8 cellular contexts compared by ENCODE assay signal in genomic region chr5:147782053-147783028, GRCh38. TPM values are rescaled to one million over a fixed set of nuclear protein-coding genes. Genes with fewer than 3 reads are reported as not detected.
DNase-seq lines count a peak whose midpoint lies in the region; ATAC-seq and TF ChIP-seq lines count a peak whose summit lies in the region.

Gene JAKMIP2, minus strand, starts transcription at chr5:147782728. Its CDS starts 110,922 bp downstream, at chr5:147671806.

- no peaks in the 10 kb centered on the region for H3K4me1 ChIP-seq in effector memory CD4-positive, alpha-beta T cell (ENCODE audit: control insufficient read depth, insufficient read depth, low read length, poor library complexity, severe bottlenecking)
- peaks cover 2% of the 10 kb centered on the region for H3K4me1 ChIP-seq in mesendoderm (ENCODE audit: control insufficient read depth, low read depth, low read length)

- peak within 1 kb of the TSS; percentile 34 for H3K4me2 ChIP-seq in mesendoderm (ENCODE audit: low read length)

- peak; percentile 96 for DNase-seq in NCI-H446 treated with DMSO at 0.1 percent for 48 hours (lab: John Stamatoyannopoulos, UW)
- DNase-seq in activated CD8-positive, alpha-beta T cell treated with anti-CD3 and anti-CD28 coated beads for 36 hours, result peak; percentile 96
- DNase-seq in effector memory CD4-positive, alpha-beta T cell, result peak; percentile 42 to 73 (median 46)
- peak; percentile 100 for DNase-seq in mesendoderm
- DNase-seq in stimulated activated CD8-positive, alpha-beta memory T cell treated with anti-CD3 and anti-CD28 coated beads, Interleukin-15, amount 100 ng/mL, for 1 hour (ENCODE audit: low read depth), result peak; percentile 64

- CTCF ChIA-PET in activated CD8-positive, alpha-beta T cell treated with anti-CD3 and anti-CD28 coated beads for 36 hours (lab: Charles Lee), result interaction anchor here (0.8 to 2.0 kb wide), 3 partner anchors 22 to 154 kb away, joined by 3 to 7 read pairs (median 5); no protein-coding TSS in a partner anchor

- no peak within 1 kb of the TSS for H2AK5ac ChIP-seq in mesendoderm (ENCODE audit: low read length)

- H4K5ac ChIP-seq in mesendoderm (ENCODE audit: low read length), result no peak within 1 kb of the TSS

- no peak within 1 kb of the TSS for H2BK120ac ChIP-seq in mesendoderm (ENCODE audit: low read depth, low read length)

- ATAC-seq in GM18517 (IDR thresholded peaks at IDR 0.05; ENCODE audit: unreplicated experiment), result peak; percentile 76
- ATAC-seq in HG03175 (IDR thresholded peaks at IDR 0.05; ENCODE audit: unreplicated experiment), result peak; percentile 66
- ATAC-seq in activated CD8-positive, alpha-beta T cell treated with anti-CD3 and anti-CD28 coated beads for 36 hours, result peak; percentile 100
- no peak for ATAC-seq in HG02763 (IDR thresholded peaks at IDR 0.05; ENCODE audit: unreplicated experiment)

- H3K79me2 ChIP-seq in mesendoderm (ENCODE audit: control insufficient read depth, insufficient read depth, low read length), result peaks cover 7% of the 10 kb centered on the region

- TF ChIP-seq CTCF in activated CD8-positive, alpha-beta T cell treated with anti-CD3 and anti-CD28 coated beads for 36 hours (IDR thresholded peaks at IDR 0.05), result no peak

- H3K18ac ChIP-seq in mesendoderm (ENCODE audit: low read length), result no peak within 1 kb of the TSS

- no peak within 1 kb of the TSS for H2BK5ac ChIP-seq in mesendoderm (ENCODE audit: low read length)

- no CpG with 5 or more reads among the region's 19 CpGs for WGBS in mesendoderm (ENCODE audit: extremely low coverage, insufficient coverage, low lambda C conversion rate)

- no peaks in the 10 kb centered on the region for H3K27me3 Mint-ChIP-seq in activated CD8-positive, alpha-beta T cell treated with anti-CD3 and anti-CD28 coated beads for 36 hours

- H3K4me3 ChIP-seq in effector memory CD4-positive, alpha-beta T cell (ENCODE audit: insufficient read depth, low read depth, low read length, poor library complexity, severe bottlenecking), result peak within 1 kb of the TSS; percentile 49
- peak within 1 kb of the TSS; percentile 22 for H3K4me3 ChIP-seq in mesendoderm (ENCODE audit: low read length)

- no peaks in the 10 kb centered on the region for H3K27me3 ChIP-seq in effector memory CD4-positive, alpha-beta T cell (replicated peaks; ENCODE audit: control insufficient read depth, insufficient read depth, low read length, poor library complexity, severe bottlenecking)
- H3K27me3 ChIP-seq in mesendoderm (ENCODE audit: insufficient read depth, low read length, poor library complexity), result no peaks in the 10 kb centered on the region

- H3K4me3 Mint-ChIP-seq in activated CD8-positive, alpha-beta T cell treated with anti-CD3 and anti-CD28 coated beads for 36 hours, result peak within 1 kb of the TSS; percentile 98

- intact Hi-C loops in activated CD8-positive, alpha-beta T cell treated with anti-CD3 and anti-CD28 coated beads for 36 hours (cut with micrococcal nuclease), result no loop called here

- H3K79me1 ChIP-seq in mesendoderm (ENCODE audit: low read length), result no peaks in the 10 kb centered on the region

- H3K9ac ChIP-seq in mesendoderm (ENCODE audit: low read length), result peak within 1 kb of the TSS; percentile 46

- H3K27ac Mint-ChIP-seq in activated CD8-positive, alpha-beta T cell treated with anti-CD3 and anti-CD28 coated beads for 36 hours, result peak within 1 kb of the TSS; percentile 98

- H3K36me3 Mint-ChIP-seq in activated CD8-positive, alpha-beta T cell treated with anti-CD3 and anti-CD28 coated beads for 36 hours (ENCODE audit: low read depth), result no peaks in the 10 kb centered on the region

- peak within 1 kb of the TSS; percentile 66 for H3K56ac ChIP-seq in mesendoderm (ENCODE audit: low read length)

- H4K8ac ChIP-seq in mesendoderm (ENCODE audit: low read depth, low read length), result no peak within 1 kb of the TSS

- H3K4ac ChIP-seq in mesendoderm (ENCODE audit: low read depth, low read length), result no peak within 1 kb of the TSS

- H3K9me3 ChIP-seq in effector memory CD4-positive, alpha-beta T cell (ENCODE audit: control insufficient read depth, low read length), result no peaks in the 10 kb centered on the region

- peak within 1 kb of the TSS; percentile 33 for H3K27ac ChIP-seq in effector memory CD4-positive, alpha-beta T cell (ENCODE audit: insufficient read depth, low read length, poor library complexity, severe bottlenecking)
- H3K27ac ChIP-seq in mesendoderm (ENCODE audit: low read depth, low read length), result peak within 1 kb of the TSS; percentile 36

- H3K23ac ChIP-seq in mesendoderm (ENCODE audit: low read length), result no peak within 1 kb of the TSS

- H3K4me1 Mint-ChIP-seq in activated CD8-positive, alpha-beta T cell treated with anti-CD3 and anti-CD28 coated beads for 36 hours (ENCODE audit: low read depth), result peaks cover 25% of the 10 kb centered on the region

- POLR2A ChIA-PET in activated CD8-positive, alpha-beta T cell treated with anti-CD3 and anti-CD28 coated beads for 36 hours (lab: Charles Lee), result interaction anchor here (0.7 to 0.9 kb wide), 2 partner anchors 15 to 22 kb away, joined by 3 to 5 read pairs; no protein-coding TSS in a partner anchor

- no peaks in the 10 kb centered on the region for H3K9me3 Mint-ChIP-seq in activated CD8-positive, alpha-beta T cell treated with anti-CD3 and anti-CD28 coated beads for 36 hours

- H2BK15ac ChIP-seq in mesendoderm (replicated peaks; ENCODE audit: low read depth), result no peak within 1 kb of the TSS

- no peaks in the 10 kb centered on the region for H3K36me3 ChIP-seq in effector memory CD4-positive, alpha-beta T cell (ENCODE audit: control insufficient read depth, insufficient read depth, low read length)
- H3K36me3 ChIP-seq in mesendoderm (ENCODE audit: control insufficient read depth, insufficient read depth, low read length), result no peaks in the 10 kb centered on the region

RNA-seq across cellular contexts. Expression of gene JAKMIP2, which starts in this region (rescaled TPM):
- 1 to 10 TPM; 2.6 to 3.2 TPM for total RNA-seq in activated CD8-positive, alpha-beta T cell treated with anti-CD3 and anti-CD28 coated beads for 36 hours
- 12.5 TPM for polyA plus RNA-seq in mesendoderm (2013, experiment 1 of 2)
- polyA plus RNA-seq in mesendoderm (2013, experiment 2 of 2), result 13.2 TPM

Comparison
In these comparisons a context has a peak if more than half of its experiments do, and no peak if none do; other contexts are left out.
1. DNase-seq: peak in every context shown above with its lines; median percentile 100 in mesendoderm; 96 in NCI-H446 treated with DMSO at 0.1 percent for 48 hours; 96 in activated CD8-positive, alpha-beta T cell treated with anti-CD3 and anti-CD28 coated beads for 36 hours; 64 in stimulated activated CD8-positive, alpha-beta memory T cell treated with anti-CD3 and anti-CD28 coated beads, Interleukin-15, amount 100 ng/mL, for 1 hour; 46 in effector memory CD4-positive, alpha-beta T cell.